8 cellular contexts compared by ENCODE assay signal in the genomic region with DNA sequence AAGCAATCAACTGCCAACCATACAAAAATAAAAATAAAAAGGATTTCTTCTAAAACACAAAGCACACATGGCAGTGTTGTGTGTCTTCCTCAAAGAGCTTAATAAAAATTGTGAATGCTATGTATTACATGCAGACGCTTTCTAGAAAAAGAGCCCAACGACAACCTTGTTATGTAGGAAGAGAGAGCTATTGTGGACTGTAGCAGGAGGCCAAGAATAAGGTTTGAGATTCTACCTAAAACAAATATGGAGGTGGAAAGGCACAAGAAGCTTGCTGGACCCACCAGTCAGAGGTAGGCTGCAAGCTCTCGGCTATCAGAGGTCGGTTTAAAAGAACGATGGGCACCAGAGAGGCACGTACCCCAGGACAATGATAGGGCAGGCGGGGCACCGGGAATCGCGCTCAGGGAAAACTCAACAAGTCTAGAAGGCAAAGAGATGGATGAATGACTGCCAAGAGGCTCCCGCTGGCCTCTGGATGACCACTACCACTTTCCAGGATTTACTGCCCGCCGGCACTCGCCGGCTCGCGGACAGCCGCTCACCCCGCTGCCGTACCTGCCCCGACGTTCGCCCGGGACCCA. TPM values are rescaled to one million over a fixed set of nuclear protein-coding genes. Genes with fewer than 3 reads are reported as not detected.
DNase-seq lines count a peak whose midpoint lies in the region; ATAC-seq and TF ChIP-seq lines count a peak whose summit lies in the region.

No MANE protein-coding gene starts in this region.

- no peak for TF ChIP-seq EP300 in tibial nerve (IDR thresholded peaks at IDR 0.05)

- H3K36me3 ChIP-seq in right lobe of liver (no peaks in the 10 kb centered on the region), tibial nerve (no peaks in the 10 kb centered on the region)

- 8% methylated on average over 7 of the region's 24 CpGs for WGBS in right lobe of liver (ENCODE audit: insufficient coverage, low coverage, low lambda C conversion rate, missing lambda C conversion rate)
- 1% methylated on average over 18 to 22 of the region's 24 CpGs for WGBS in tibial nerve, 2 donors

- no peak for TF ChIP-seq POLR2A in right lobe of liver (IDR thresholded peaks at IDR 0.05)
- no peak for TF ChIP-seq POLR2A in tibial nerve (IDR thresholded peaks at IDR 0.05)

- H3K4me1 ChIP-seq in right lobe of liver (peaks cover 0 to 7% (median 0%) of the 10 kb centered on the region in 4 donors), tibial nerve (peaks cover 0 to 56% (median 5%) of the 10 kb centered on the region in 4 donors)

- peak overlapping the region; percentile 44 to 58 (median 49) for H3K4me3 ChIP-seq in right lobe of liver
- peak overlapping the region; percentile 71 to 98 (median 90) for H3K4me3 ChIP-seq in tibial nerve

- peak; percentile 32 for DNase-seq in GM10266 (ENCODE audit: extremely low spot score)
- DNase-seq in NCI-H526 treated with DMSO at 0.1 percent for 48 hours (lab: John Stamatoyannopoulos, UW) = peak; percentile 28
- peak; percentile 15 for DNase-seq in cerebellum (ENCODE audit: low spot score)
- DNase-seq in right lobe of liver = no peak
- DNase-seq in tibial nerve (ENCODE audit: low spot score in 2 of 2) = peak in 1 of 2 donors; percentile 6
- no peak for DNase-seq in stimulated activated CD4-positive, alpha-beta T cell treated with anti-CD3 and anti-CD28 coated beads, Interleukin-4, amount 100 ng/mL, for 24 hours
- no peak for DNase-seq in RKO (ENCODE audit: low spot score)

- H3K27ac ChIP-seq in right lobe of liver (peak overlapping the region in 2 of 3 donors; percentile 48 to 78), tibial nerve (peak overlapping the region; percentile 80 to 97 (median 86))

- intact Hi-C loops in right lobe of liver (cut with DNase I) = no loop called here

- peaks cover 0 to 11% of the 10 kb centered on the region in 2 donors for H3K27me3 ChIP-seq in right lobe of liver
- H3K27me3 ChIP-seq in tibial nerve = no peaks in the 10 kb centered on the region

- H3K9me3 ChIP-seq in right lobe of liver = no peaks in the 10 kb centered on the region
- no peaks in the 10 kb centered on the region for H3K9me3 ChIP-seq in tibial nerve

- TF ChIP-seq CTCF in GM10266 (IDR thresholded peaks at IDR 0.05; ENCODE audit: control insufficient read depth, insufficient read depth, low read depth, missing control alignments) (no peak), right lobe of liver (IDR thresholded peaks at IDR 0.05) (no peak), tibial nerve (IDR thresholded peaks at IDR 0.05) (no peak)

- no peak for ATAC-seq in right lobe of liver
- no peak for ATAC-seq in GM18909 (IDR thresholded peaks at IDR 0.05; ENCODE audit: poor library complexity, unreplicated experiment)

RNA-seq across cellular contexts. Expression of gene HDGFL3, which starts 1.1 kb away (rescaled TPM):
- 70.0 TPM for total RNA-seq in cerebellum
- 1 to 10 TPM in 4 of 6 experiments, under 1 TPM in 2; 0.70 to 3.3 (median 1.7) TPM for total RNA-seq in right lobe of liver
- total RNA-seq in tibial nerve = 10 to 100 TPM; 25.6 to 54.8 (median 43.4) TPM

Comparison
In these comparisons a context has a peak if more than half of its experiments do, and no peak if none do; other contexts are left out.
1. DNase-seq: peak in GM10266 (single experiment), NCI-H526 treated with DMSO at 0.1 percent for 48 hours (single experiment) and cerebellum (single experiment); none in right lobe of liver (0 of 3), stimulated activated CD4-positive, alpha-beta T cell treated with anti-CD3 and anti-CD28 coated beads, Interleukin-4, amount 100 ng/mL, for 24 hours (single experiment) and RKO (single experiment).
2. RNA of gene HDGFL3, which starts 1.1 kb away (total RNA-seq): 70.0 TPM in cerebellum (single experiment) and 25.6 to 54.8 TPM in tibial nerve; 0.70 to 3.3 TPM in right lobe of liver; every median in the first group is over 4 times any median in the second.